ENCODE assay signal across 16 cellular contexts in the genomic region with DNA sequence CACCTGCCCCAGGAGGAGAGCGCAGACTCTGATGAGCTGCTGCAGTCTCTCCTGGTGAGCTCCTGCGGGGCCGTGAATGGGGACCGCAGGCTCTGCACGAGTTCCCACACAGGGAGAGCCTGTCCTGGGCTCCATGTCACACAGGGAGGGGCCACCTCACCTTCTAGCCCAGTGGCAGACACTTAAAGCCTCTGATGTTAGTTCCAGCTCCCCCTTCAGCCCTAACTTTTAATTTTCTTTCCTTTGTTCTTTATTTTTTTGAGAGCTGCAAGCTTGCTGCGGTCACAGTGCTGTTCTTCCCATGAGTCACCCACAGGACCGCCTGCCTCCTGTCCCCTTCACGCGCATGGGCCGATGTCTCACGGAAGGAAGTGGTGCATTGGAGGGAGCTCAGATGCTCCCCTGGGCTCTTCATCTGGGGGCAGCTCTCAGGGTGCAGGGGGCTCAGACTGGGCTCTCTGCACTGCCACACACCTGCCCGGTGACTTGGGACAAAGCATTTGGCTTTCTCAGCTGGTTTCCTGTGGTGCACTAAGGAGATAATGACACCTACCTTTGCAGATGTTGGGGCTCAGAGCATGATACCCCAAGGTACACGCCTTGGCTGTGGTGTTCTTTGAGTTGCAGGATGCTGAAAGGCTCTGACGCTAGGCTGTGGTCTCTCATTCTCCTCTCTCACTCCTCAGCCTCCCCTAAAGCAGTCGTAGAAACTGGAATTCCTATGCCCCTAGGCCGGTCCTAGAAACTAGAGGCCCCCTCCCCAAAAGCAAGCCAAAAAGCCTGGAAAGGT. TPM values are rescaled to one million over a fixed set of nuclear protein-coding genes. Genes with fewer than 3 reads are reported as not detected.
DNase-seq lines count a peak whose midpoint lies in the region; ATAC-seq and TF ChIP-seq lines count a peak whose summit lies in the region.
"Had no signal": no experiment of that assay in that cellular context is flagged by ENCODE, and none has a peak within 500 bp of the region (broad histone marks: within the 10 kb centered on the region; RNA-seq: fewer than 3 reads in every experiment).

No MANE protein-coding gene starts in this region.

- TF ChIP-seq POLR2A in gastroesophageal sphincter (IDR thresholded peaks at IDR 0.05), result no peak

- H3K4me3 ChIP-seq in gastroesophageal sphincter, result no peak overlapping the region
- H3K4me3 ChIP-seq: GM12878 had no signal

- no peaks in the 10 kb centered on the region for H3K4me1 ChIP-seq in gastroesophageal sphincter

- peaks cover 10% of the 10 kb centered on the region for H3K27me3 ChIP-seq in gastroesophageal sphincter

- TF ChIP-seq CTCF in gastroesophageal sphincter (IDR thresholded peaks at IDR 0.05), result no peak

- 79 to 100% methylated on average over 1 to 6 of the region's 16 CpGs for WGBS in gastroesophageal sphincter (ENCODE audit: low coverage in 1 of 2), 2 donors

- no peak for TF ChIP-seq EP300 in gastroesophageal sphincter (IDR thresholded peaks at IDR 0.05)

- H3K36me3 ChIP-seq in KOPT-K1 (ENCODE audit: insufficient read depth, low read length), result no peaks in the 10 kb centered on the region
- H3K36me3 ChIP-seq in gastroesophageal sphincter, result no peaks in the 10 kb centered on the region
- H3K36me3 ChIP-seq: WERI-Rb-1 had no signal

- ATAC-seq in HG03342 (IDR thresholded peaks at IDR 0.05; ENCODE audit: unreplicated experiment), result no peak
- no peak for ATAC-seq in gastroesophageal sphincter
- ATAC-seq: GM12878; stimulated activated memory B cell treated with anti-CD40 and anti-IgM and Interleukin-4, amounts not matched to agents 10 μg/mL and 1 μg/mL and 100 μg/mL, for 72 hours had no signal

- DNase-seq in activated CD8-positive, alpha-beta memory T cell treated with anti-CD3 and anti-CD28 coated beads for 24 hours, result peak; percentile 79
- DNase-seq in effector CD4-positive, alpha-beta T cell, result peak; percentile 36
- peak; percentile 28 for DNase-seq in stimulated activated CD8-positive, alpha-beta memory T cell treated with anti-CD3 and anti-CD28 coated beads, Interleukin-12 subunit alpha, Interleukin-12 subunit beta, amount 100 ng/mL, for 1 hour (ENCODE audit: low read depth)
- DNase-seq in hepatic stellate cell (ENCODE audit: low spot score) (no peak), mucosa of gallbladder (ENCODE audit: low spot score) (no peak)
- DNase-seq: midbrain, NCI-H446 treated with DMSO at 0.1 percent for 48 hours, retina, Right ventricle myocardium superior, WERI-Rb-1 had no signal

- H3K27ac ChIP-seq in KOPT-K1 (ENCODE audit: low read depth, low read length, poor library complexity, severe bottlenecking) (peak overlapping the region; percentile 98), gastroesophageal sphincter (no peak overlapping the region)
- H3K27ac ChIP-seq: epithelial cell of prostate, WERI-Rb-1 had no signal

- no peaks in the 10 kb centered on the region for H3K9me3 ChIP-seq in KOPT-K1 (ENCODE audit: insufficient read depth, low read length, poor library complexity, severe bottlenecking)
- no peaks in the 10 kb centered on the region for H3K9me3 ChIP-seq in gastroesophageal sphincter

RNA-seq across cellular contexts. Expression of a gene that starts 37.2 kb away (rescaled TPM):
- total RNA-seq in gastroesophageal sphincter (10 to 100 TPM; 19.9 to 95.9 (median 60.9) TPM), mucosa of gallbladder (31.1 TPM)

Comparison
In these comparisons a context has a peak if more than half of its experiments do, and no peak if none do; other contexts are left out.
1. DNase-seq: peak in activated CD8-positive, alpha-beta memory T cell treated with anti-CD3 and anti-CD28 coated beads for 24 hours (single experiment), effector CD4-positive, alpha-beta T cell (single experiment) and stimulated activated CD8-positive, alpha-beta memory T cell treated with anti-CD3 and anti-CD28 coated beads, Interleukin-12 subunit alpha, Interleukin-12 subunit beta, amount 100 ng/mL, for 1 hour (single experiment); none in hepatic stellate cell (single experiment) and mucosa of gallbladder (single experiment).